ENCODE assay signal across 14 cellular contexts in the genomic region with DNA sequence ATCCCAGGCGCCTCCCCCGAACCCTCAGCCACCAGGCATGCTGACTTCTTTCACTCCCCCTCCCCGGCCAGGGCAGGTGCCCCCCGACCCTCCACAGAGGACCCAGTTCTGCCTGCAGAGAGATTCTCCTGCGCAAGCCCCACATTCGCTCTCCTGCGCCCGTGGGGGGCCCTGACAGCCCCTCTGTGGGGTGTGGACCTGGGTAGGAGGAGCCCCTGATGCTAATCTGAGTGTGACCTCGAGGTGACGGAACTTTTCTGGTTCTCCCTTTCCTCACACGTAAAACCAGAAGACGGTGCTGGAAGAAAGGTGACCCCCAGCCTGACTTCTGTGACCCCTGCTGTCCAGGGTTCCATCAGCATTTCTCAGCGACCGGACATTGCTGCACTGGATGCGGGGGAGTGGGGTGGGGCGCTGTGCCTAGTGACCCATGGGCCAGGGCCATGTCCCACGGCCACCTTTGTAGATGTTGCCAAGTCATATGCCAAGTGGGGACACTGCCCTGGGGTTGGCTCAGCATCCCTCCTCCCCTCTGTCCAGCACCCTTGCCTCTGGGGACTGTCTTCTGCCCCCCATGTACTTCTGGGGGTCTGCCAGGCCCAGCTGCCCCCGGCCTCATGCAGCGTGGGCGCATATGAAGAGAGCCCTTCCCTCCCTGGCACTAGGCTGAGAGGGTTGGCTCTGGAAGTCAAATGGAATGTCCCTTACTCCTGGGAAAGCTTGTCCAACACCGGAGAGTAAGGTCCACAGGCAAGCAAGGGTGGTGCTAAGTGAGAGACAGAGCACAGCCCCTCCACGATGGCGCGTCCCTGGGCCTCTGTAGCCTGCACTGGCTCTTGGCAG.
A peak's percentile ranks its signal among the peaks of the same experiment; 100 is the strongest.
DNase-seq lines count a peak whose midpoint lies in the region; ATAC-seq and TF ChIP-seq lines count a peak whose summit lies in the region.
"Had no signal": no experiment of that assay in that cellular context is flagged by ENCODE, and none has a peak within 500 bp of the region (broad histone marks: within the 10 kb centered on the region; RNA-seq: fewer than 3 reads in every experiment).

No MANE protein-coding gene starts in this region.

- ATAC-seq in naive thymus-derived CD4-positive, alpha-beta T cell: peak; percentile 16
- no peak for ATAC-seq in upper lobe of left lung (ENCODE audit: low FRiP score in 2 of 2)
- ATAC-seq in HG02678 (IDR thresholded peaks at IDR 0.05; ENCODE audit: unreplicated experiment): no peak
- no peak for ATAC-seq in GM18861 (IDR thresholded peaks at IDR 0.05; ENCODE audit: unreplicated experiment)
- ATAC-seq in esophagus mucosa: no peak

- CTCF ChIA-PET in naive thymus-derived CD4-positive, alpha-beta T cell (lab: Charles Lee): interaction anchor here (0.7 kb wide), 1 partner anchor 49 kb away, joined by 3 read pairs; no protein-coding TSS in a partner anchor

- no peak overlapping the region for H3K27ac ChIP-seq in naive thymus-derived CD4-positive, alpha-beta T cell (ENCODE audit: low read depth, low read length)
- peak overlapping the region in 3 of 4 donors; percentile 36 to 74 (median 67) for H3K27ac ChIP-seq in upper lobe of left lung

- H3K4me1 Mint-ChIP-seq in activated naive CD4-positive, alpha-beta T cell treated with anti-CD3 and anti-CD28 coated beads, Interleukin-2, amount 50 U/mL, for 24 hours: peaks cover 68% of the 10 kb centered on the region
- H3K4me1 Mint-ChIP-seq in dendritic cell treated with granulocyte-macrophage colony-stimulating factor and Interleukin-4, amounts not matched to agents 40 ng/mL and 50 ng/mL, for 4 days (ENCODE audit: low read depth): peaks cover 48% of the 10 kb centered on the region
- H3K4me1 Mint-ChIP-seq in naive thymus-derived CD4-positive, alpha-beta T cell: peaks cover 5 to 89% (median 68%) of the 10 kb centered on the region in 7 donors

- DNase-seq in activated naive CD4-positive, alpha-beta T cell treated with anti-CD3 and anti-CD28 coated beads, Interleukin-2, amount 50 U/mL, for 16 hours: no peak
- DNase-seq in naive thymus-derived CD4-positive, alpha-beta T cell: peak in 1 of 9 donors; percentile 18
- DNase-seq in upper lobe of left lung: peak; percentile 18 to 77
- DNase-seq: amniotic stem cell; DMS153; NCI-H2171 treated with DMSO at 0.1 percent for 48 hours; nephron progenitor cell; stimulated activated CD4-positive, alpha-beta T cell treated with anti-CD3 and anti-CD28 coated beads, Interleukin-2, amount 100 ng/mL, for 48 hours had no signal

- H3K27ac Mint-ChIP-seq in activated naive CD4-positive, alpha-beta T cell treated with anti-CD3 and anti-CD28 coated beads, Interleukin-2, amount 50 U/mL, for 24 hours: peak overlapping the region; percentile 30
- H3K27ac Mint-ChIP-seq in dendritic cell treated with granulocyte-macrophage colony-stimulating factor and Interleukin-4, amounts not matched to agents 40 ng/mL and 50 ng/mL, for 4 days: peak overlapping the region; percentile 30
- peak overlapping the region in 8 of 9 donors; percentile 17 to 88 (median 64) for H3K27ac Mint-ChIP-seq in naive thymus-derived CD4-positive, alpha-beta T cell

- intact Hi-C loops in dendritic cell treated with granulocyte-macrophage colony-stimulating factor and Interleukin-4, amounts not matched to agents 40 ng/mL and 50 ng/mL, for 4 days (cut with micrococcal nuclease): no loop called here
- intact Hi-C loops in naive thymus-derived CD4-positive, alpha-beta T cell (cut with micrococcal nuclease): no loop called here

- H3K27me3 Mint-ChIP-seq in activated naive CD4-positive, alpha-beta T cell treated with anti-CD3 and anti-CD28 coated beads, Interleukin-2, amount 50 U/mL, for 24 hours: no peaks in the 10 kb centered on the region
- H3K27me3 Mint-ChIP-seq in dendritic cell treated with granulocyte-macrophage colony-stimulating factor and Interleukin-4, amounts not matched to agents 40 ng/mL and 50 ng/mL, for 4 days: peaks cover 41% of the 10 kb centered on the region
- H3K27me3 Mint-ChIP-seq in naive thymus-derived CD4-positive, alpha-beta T cell: peaks cover 0 to 11% (median 0%) of the 10 kb centered on the region in 5 donors

- H3K4me3 Mint-ChIP-seq in activated naive CD4-positive, alpha-beta T cell treated with anti-CD3 and anti-CD28 coated beads, Interleukin-2, amount 50 U/mL, for 24 hours: no peak overlapping the region
- H3K4me3 Mint-ChIP-seq in dendritic cell treated with granulocyte-macrophage colony-stimulating factor and Interleukin-4, amounts not matched to agents 40 ng/mL and 50 ng/mL, for 4 days: no peak overlapping the region
- peak overlapping the region in 2 of 10 donors; percentile 16 to 49 for H3K4me3 Mint-ChIP-seq in naive thymus-derived CD4-positive, alpha-beta T cell
- H3K4me3 Mint-ChIP-seq: nephron progenitor cell had no signal

- no peaks in the 10 kb centered on the region for H3K9me3 ChIP-seq in naive thymus-derived CD4-positive, alpha-beta T cell (ENCODE audit: control insufficient read depth in 2 of 3, low read length in 3 of 3)
- H3K9me3 ChIP-seq in upper lobe of left lung: no peaks in the 10 kb centered on the region
- H3K9me3 ChIP-seq: HAP-1 had no signal

- no peak for TF ChIP-seq EP300 in upper lobe of left lung (IDR thresholded peaks at IDR 0.05)

- H3K4me1 ChIP-seq in naive thymus-derived CD4-positive, alpha-beta T cell (ENCODE audit: control insufficient read depth in 2 of 2, insufficient read depth in 2 of 2, low read length in 2 of 2): peaks cover 0 to 59% of the 10 kb centered on the region in 2 donors
- peaks cover 42 to 68% (median 51%) of the 10 kb centered on the region in 4 donors for H3K4me1 ChIP-seq in upper lobe of left lung
- H3K4me1 ChIP-seq: HAP-1 had no signal

- no peak for TF ChIP-seq CTCF in upper lobe of left lung (IDR thresholded peaks at IDR 0.05)

- WGBS in upper lobe of left lung, 2 donors: 87 to 93% methylated on average over 12 to 23 of the region's 24 CpGs

- H3K4me3 ChIP-seq in naive thymus-derived CD4-positive, alpha-beta T cell (ENCODE audit: low read length): no peak overlapping the region
- no peak overlapping the region for H3K4me3 ChIP-seq in upper lobe of left lung
- H3K4me3 ChIP-seq: HAP-1 had no signal

- no peaks in the 10 kb centered on the region for H3K27me3 ChIP-seq in naive thymus-derived CD4-positive, alpha-beta T cell (ENCODE audit: control insufficient read depth in 2 of 2, insufficient read depth in 2 of 2, low read length in 2 of 2)
- no peaks in the 10 kb centered on the region for H3K27me3 ChIP-seq in upper lobe of left lung

- H3K9me3 Mint-ChIP-seq in activated naive CD4-positive, alpha-beta T cell treated with anti-CD3 and anti-CD28 coated beads, Interleukin-2, amount 50 U/mL, for 24 hours: no peaks in the 10 kb centered on the region
- H3K9me3 Mint-ChIP-seq in dendritic cell treated with granulocyte-macrophage colony-stimulating factor and Interleukin-4, amounts not matched to agents 40 ng/mL and 50 ng/mL, for 4 days: no peaks in the 10 kb centered on the region
- peaks cover 0 to 2% (median 0%) of the 10 kb centered on the region in 11 donors for H3K9me3 Mint-ChIP-seq in naive thymus-derived CD4-positive, alpha-beta T cell
- H3K9me3 Mint-ChIP-seq: nephron progenitor cell had no signal

- no peaks in the 10 kb centered on the region for H3K36me3 Mint-ChIP-seq in activated naive CD4-positive, alpha-beta T cell treated with anti-CD3 and anti-CD28 coated beads, Interleukin-2, amount 50 U/mL, for 24 hours
- no peaks in the 10 kb centered on the region for H3K36me3 Mint-ChIP-seq in dendritic cell treated with granulocyte-macrophage colony-stimulating factor and Interleukin-4, amounts not matched to agents 40 ng/mL and 50 ng/mL, for 4 days (ENCODE audit: low read depth)
- H3K36me3 Mint-ChIP-seq in naive thymus-derived CD4-positive, alpha-beta T cell: no peaks in the 10 kb centered on the region

- TF ChIP-seq POLR2A in upper lobe of left lung (IDR thresholded peaks at IDR 0.05): no peak

- POLR2A ChIA-PET in naive thymus-derived CD4-positive, alpha-beta T cell (lab: Charles Lee): interaction anchor here (0.9 kb wide), 2 partner anchors 11 to 12 kb away, joined by 3 to 4 read pairs; no protein-coding TSS in a partner anchor

- H3K36me3 ChIP-seq in naive thymus-derived CD4-positive, alpha-beta T cell (ENCODE audit: control insufficient read depth in 2 of 3, insufficient read depth in 3 of 3, low read length in 3 of 3): no peaks in the 10 kb centered on the region
- H3K36me3 ChIP-seq in upper lobe of left lung: no peaks in the 10 kb centered on the region
- H3K36me3 ChIP-seq: HAP-1 had no signal
